Comparison of ENCODE assay signal across 1 cellular context in the genomic region with DNA sequence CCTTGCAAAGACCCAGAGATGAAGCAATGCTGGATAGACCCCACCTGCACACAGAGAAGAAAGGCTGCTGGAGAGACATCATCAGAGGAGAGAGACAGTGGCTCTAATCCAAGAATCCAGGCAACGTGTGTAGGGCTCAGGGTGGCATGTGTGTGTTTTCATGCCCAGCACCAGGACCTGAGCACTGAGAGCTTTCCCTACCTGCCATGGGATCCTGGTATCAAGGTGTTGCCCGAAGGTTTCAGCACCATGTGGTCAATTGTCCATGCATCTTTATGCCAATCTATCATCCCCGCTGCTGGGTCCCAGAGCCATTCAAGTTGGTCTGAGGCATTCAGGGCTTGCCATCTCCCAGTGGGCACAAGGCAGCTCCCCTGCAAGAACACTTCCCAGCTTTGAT.
TF ChIP-seq lines count a peak whose summit lies in the region.

No MANE protein-coding gene starts in this region.

TF ChIP-seq in H1, 55 proteins besides CTCF, POLR2A, EP300 and RAD21:
- TF ChIP-seq SIRT6 (IDR thresholded peaks at IDR 0.05; ENCODE audit: low read length) (no peak), SIN3A (conservative IDR thresholded peaks at IDR 0.05 in 1 of 2, IDR thresholded peaks at IDR 0.05 in 1 of 2; ENCODE audit: low read depth in 1 of 2, low read length in 2 of 2) (no peak), RNF2 (IDR thresholded peaks at IDR 0.05; ENCODE audit: borderline replicate concordance, low read depth, low read length, missing control alignments, poor library complexity, severe bottlenecking) (no peak), JUN (IDR thresholded peaks at IDR 0.05; ENCODE audit: low read depth, low read length) (no peak), KDM5A (IDR thresholded peaks at IDR 0.05; ENCODE audit: low read length) (no peak), BACH1 (IDR thresholded peaks at IDR 0.05; ENCODE audit: low read length) (no peak), SIX5 (IDR thresholded peaks at IDR 0.05; ENCODE audit: low read depth, low read length) (no peak), SP4 (IDR thresholded peaks at IDR 0.05; ENCODE audit: low read length) (no peak), TCF12 (IDR thresholded peaks at IDR 0.05; ENCODE audit: low read depth, low read length) (no peak), HDAC6 (IDR thresholded peaks at IDR 0.05; ENCODE audit: low read depth, low read length) (no peak), CREB1 (IDR thresholded peaks at IDR 0.05) (no peak), POU5F1 (IDR thresholded peaks at IDR 0.05; ENCODE audit: low read depth, low read length) (no peak), KDM1A (IDR thresholded peaks at IDR 0.05; ENCODE audit: borderline replicate concordance, low read length) (no peak), CTBP2 (IDR thresholded peaks at IDR 0.05; ENCODE audit: borderline replicate concordance, insufficient read depth, insufficient read length, low read length) (no peak), ZNF274 (IDR thresholded peaks at IDR 0.05; ENCODE audit: borderline replicate concordance, extremely low read depth, low read length) (no peak)
